28 cellular contexts compared by ENCODE assay signal in the genomic region with DNA sequence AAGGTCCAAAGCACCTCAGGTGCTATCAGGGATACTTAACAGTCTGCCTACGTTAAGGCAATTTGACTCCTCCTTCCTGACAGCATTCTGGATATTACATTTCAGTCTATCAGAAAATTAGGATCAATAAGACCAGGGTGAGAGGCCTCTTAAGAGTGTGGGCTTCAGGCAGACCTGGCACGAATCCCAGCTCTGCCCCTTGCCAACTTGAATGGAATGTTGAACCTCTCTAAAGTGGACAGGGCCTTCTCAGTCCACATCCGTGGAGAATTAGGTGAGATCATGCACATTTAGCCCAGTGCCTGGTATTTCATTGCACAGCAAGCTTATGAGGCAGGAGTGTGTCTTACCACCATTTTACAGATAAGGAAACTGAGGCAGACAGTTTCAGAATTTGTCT.
"Had no signal": no experiment of that assay in that cellular context is flagged by ENCODE, and none has a peak within 500 bp of the region (broad histone marks: within the 10 kb centered on the region; RNA-seq: fewer than 3 reads in every experiment).

No MANE protein-coding gene starts in this region.

- H3K4me1 ChIP-seq: neural progenitor cell, parathyroid adenoma, prostate gland, right lobe of liver, sigmoid colon, suprapubic skin, testis, tibial nerve, upper lobe of left lung, uterus had no signal

- H3K4me1 Mint-ChIP-seq: natural killer cell; nephron; neural progenitor cell; stimulated activated memory B cell treated with anti-CD40 and anti-IgM and Interleukin-4, amounts not matched to agents 10 μg/mL and 1 μg/mL and 100 μg/mL, for 72 hours had no signal

- DNase-seq: naive thymus-derived CD4-positive, alpha-beta T cell; natural killer cell; occipital lobe; ovary; retina; right cardiac atrium; right lobe of liver; sigmoid colon; small intestine; stimulated activated CD4-positive, alpha-beta T cell treated with anti-CD3 and anti-CD28 coated beads, Interleukin-15, amount 100 ng/mL, for 24 hours; stimulated activated CD4-positive, alpha-beta T cell treated with anti-CD3 and anti-CD28 coated beads, Interleukin-2, amount 100 ng/mL, for 24 hours; stimulated activated CD4-positive, alpha-beta T cell treated with anti-CD3 and anti-CD28 coated beads, Interleukin-2, amount 100 ng/mL, for 48 hours; stimulated activated CD4-positive, alpha-beta T cell treated with anti-CD3 and anti-CD28 coated beads, Interleukin-4, amount 100 ng/mL, for 24 hours; stimulated activated naive CD4-positive, alpha-beta T cell; stimulated activated naive CD8-positive, alpha-beta T cell treated with anti-CD3 and anti-CD28 coated beads, Interleukin-15, amount 100 ng/mL, for 72 hours; stimulated activated naive CD8-positive, alpha-beta T cell treated with anti-CD3 and anti-CD28 coated beads, Interleukin-15, Interleukin-2, amounts not matched to agents 100 U/mL and 50 U/mL, for 24 hours; substantia nigra; testis; trophoblast cell; upper lobe of left lung; uterus had no signal

- H3K36me3 Mint-ChIP-seq: natural killer cell had no signal

- H3K4me3 Mint-ChIP-seq: naive thymus-derived CD4-positive, alpha-beta T cell; natural killer cell; nephron; stimulated activated memory B cell treated with anti-CD40 and anti-IgM and Interleukin-4, amounts not matched to agents 10 μg/mL and 1 μg/mL and 100 μg/mL, for 72 hours; stimulated activated naive CD8-positive, alpha-beta T cell treated with anti-CD3 and anti-CD28 coated beads, Interleukin-15, amount 100 ng/mL, for 72 hours had no signal

- H2AFZ ChIP-seq: neural progenitor cell, parathyroid adenoma had no signal

- H3K27ac ChIP-seq: neural progenitor cell, ovary, parathyroid adenoma, prostate gland, right lobe of liver, sigmoid colon, suprapubic skin, testis, tibial nerve, upper lobe of left lung, uterus had no signal

- H3K27me3 ChIP-seq: neural progenitor cell, ovary, right lobe of liver, sigmoid colon, suprapubic skin, testis, tibial nerve, upper lobe of left lung, uterus had no signal

- H3K9me3 ChIP-seq: ovary, prostate gland, right lobe of liver, sigmoid colon, suprapubic skin, testis, tibial nerve, upper lobe of left lung, uterus had no signal

- ATAC-seq: naive thymus-derived CD4-positive, alpha-beta T cell; natural killer cell; right cardiac atrium; right lobe of liver; stimulated activated memory B cell treated with anti-CD40 and anti-IgM and Interleukin-4, amounts not matched to agents 10 μg/mL and 1 μg/mL and 100 μg/mL, for 72 hours; stimulated activated naive CD8-positive, alpha-beta T cell treated with anti-CD3 and anti-CD28 coated beads, Interleukin-15, amount 100 ng/mL, for 72 hours; stimulated activated naive CD8-positive, alpha-beta T cell treated with anti-CD3 and anti-CD28 coated beads, Interleukin-15, Interleukin-2, amounts not matched to agents 100 U/mL and 50 U/mL, for 24 hours had no signal

- H3K4me3 ChIP-seq: neural progenitor cell, ovary, prostate gland, right lobe of liver, sigmoid colon, suprapubic skin, testis, tibial nerve, upper lobe of left lung, uterus had no signal

- H3K27ac Mint-ChIP-seq: naive thymus-derived CD4-positive, alpha-beta T cell; natural killer cell; nephron; neural progenitor cell; stimulated activated memory B cell treated with anti-CD40 and anti-IgM and Interleukin-4, amounts not matched to agents 10 μg/mL and 1 μg/mL and 100 μg/mL, for 72 hours; stimulated activated naive CD8-positive, alpha-beta T cell treated with anti-CD3 and anti-CD28 coated beads, Interleukin-15, amount 100 ng/mL, for 72 hours had no signal

- FAIRE-seq: small intestine had no signal

- H3K4me2 ChIP-seq: neural progenitor cell had no signal

- H3K9ac ChIP-seq: neural progenitor cell, parathyroid adenoma had no signal

- H3K9me3 Mint-ChIP-seq: naive thymus-derived CD4-positive, alpha-beta T cell; natural killer cell; nephron; neural progenitor cell; stimulated activated memory B cell treated with anti-CD40 and anti-IgM and Interleukin-4, amounts not matched to agents 10 μg/mL and 1 μg/mL and 100 μg/mL, for 72 hours; stimulated activated naive CD8-positive, alpha-beta T cell treated with anti-CD3 and anti-CD28 coated beads, Interleukin-15, amount 100 ng/mL, for 72 hours had no signal

- H3K36me3 ChIP-seq: neural progenitor cell, ovary, prostate gland, uterus had no signal
